In the genomic region with DNA sequence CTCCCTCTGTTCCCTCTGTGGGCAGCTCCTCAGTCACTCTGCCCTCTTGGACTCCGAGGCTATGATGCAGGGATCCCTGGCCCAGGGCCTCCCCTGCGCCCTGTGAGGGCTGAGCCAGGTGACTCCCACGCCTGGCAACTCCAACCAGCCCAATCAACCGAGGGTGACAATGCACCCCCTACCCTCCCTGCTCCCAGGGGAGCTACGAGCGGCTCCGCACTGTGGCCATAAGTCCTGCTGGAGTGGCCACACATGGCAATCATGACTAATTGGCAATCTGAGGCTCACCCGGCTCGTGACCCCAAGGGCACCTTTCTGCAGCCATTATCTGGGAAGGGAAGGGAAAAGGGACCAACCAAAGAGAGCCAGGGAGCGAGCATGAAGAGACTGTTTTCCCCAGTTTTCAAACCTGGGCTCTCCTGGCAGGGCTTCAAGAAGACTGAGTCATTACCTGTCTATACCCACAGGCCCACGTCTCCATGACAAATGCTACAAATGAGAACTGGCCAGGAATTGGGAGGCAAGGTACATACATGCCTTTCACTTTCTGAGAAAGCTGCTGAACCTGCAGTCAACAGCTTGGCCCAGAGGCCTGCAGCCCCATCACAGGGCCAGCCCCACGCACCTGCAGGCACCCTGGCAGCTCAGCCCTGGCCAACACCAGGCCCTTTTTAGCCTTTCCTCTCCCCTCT, we compare ENCODE assay signal across 13 cellular contexts. TPM values are rescaled to one million over a fixed set of nuclear protein-coding genes. Genes with fewer than 3 reads are reported as not detected.
A peak's percentile ranks its signal among the peaks of the same experiment; 100 is the strongest.
DNase-seq lines count a peak whose midpoint lies in the region; ATAC-seq and TF ChIP-seq lines count a peak whose summit lies in the region.
"Had no signal": no experiment of that assay in that cellular context is flagged by ENCODE, and none has a peak within 500 bp of the region (broad histone marks: within the 10 kb centered on the region; RNA-seq: fewer than 3 reads in every experiment).

No MANE protein-coding gene starts in this region.

- H4K20me1 ChIP-seq in SK-N-SH (ENCODE audit: insufficient read depth): no peaks in the 10 kb centered on the region

- H3K27ac Mint-ChIP-seq in immature natural killer cell: no peak overlapping the region
- H3K27ac Mint-ChIP-seq: stimulated activated naive CD8-positive, alpha-beta T cell treated with anti-CD3 and anti-CD28 coated beads, Interleukin-15, Interleukin-2, amounts not matched to agents 100 ng/mL and 50 ng/mL, for 24 hours had no signal

- POLR2A ChIA-PET in SK-N-SH (lab: Yijun Ruan, JAX): no interaction called here

- DNase-seq in HPDE6-E6E7 (ENCODE audit: extremely low spot score) (peak; percentile 86), SK-N-SH (no peak), foreskin keratinocyte (peak; percentile 78 to 91), prostate gland (ENCODE audit: low spot score) (peak; percentile 69), NCI-H1930 (lab: John Stamatoyannopoulos, UW) (no peak), immature natural killer cell (no peak)
- DNase-seq: DMS153; NCI-H2081; stimulated activated CD4-positive, alpha-beta T cell treated with anti-CD3 and anti-CD28 coated beads, Interleukin-2, amount 100 ng/mL, for 24 hours had no signal

- H3K36me3 Mint-ChIP-seq in immature natural killer cell: no peaks in the 10 kb centered on the region

- H3K79me2 ChIP-seq in SK-N-SH (ENCODE audit: insufficient read depth): no peaks in the 10 kb centered on the region

- ATAC-seq in foreskin keratinocyte (peak; percentile 98), HG03039 (IDR thresholded peaks at IDR 0.05; ENCODE audit: unreplicated experiment) (no peak)
- ATAC-seq: activated CD4-positive, CD25-positive, alpha-beta regulatory T cell treated with anti-CD3 and anti-CD28 coated beads, Interleukin-2, amount 50 U/mL, for 24 hours had no signal

- H3K27ac ChIP-seq in SK-N-SH (ENCODE audit: low read depth in 2 of 2, low read length in 1 of 2) (no peak overlapping the region), foreskin keratinocyte (no peak overlapping the region), prostate gland (no peak overlapping the region)

- no peak for TF ChIP-seq POLR2A in prostate gland (IDR thresholded peaks at IDR 0.05)

- no peak for TF ChIP-seq RAD21 in SK-N-SH (IDR thresholded peaks at IDR 0.05; ENCODE audit: low read length)

- no peak overlapping the region for H3K4me3 ChIP-seq in SK-N-SH (ENCODE audit: low read depth in 2 of 2, low read length in 1 of 2)
- H3K4me3 ChIP-seq in prostate gland: no peak overlapping the region

- TF ChIP-seq CTCF in SK-N-SH (IDR thresholded peaks at IDR 0.05) (no peak), foreskin keratinocyte (conservative IDR thresholded peaks at IDR 0.05) (no peak), prostate gland (IDR thresholded peaks at IDR 0.05) (no peak)

- no peak overlapping the region for H2AFZ ChIP-seq in SK-N-SH (ENCODE audit: low read depth)

- no peak overlapping the region for H3K4me3 Mint-ChIP-seq in immature natural killer cell
- H3K4me3 Mint-ChIP-seq: neural crest cell; stimulated activated naive CD8-positive, alpha-beta T cell treated with anti-CD3 and anti-CD28 coated beads, Interleukin-15, Interleukin-2, amounts not matched to agents 100 ng/mL and 50 ng/mL, for 24 hours had no signal

- CTCF ChIA-PET in SK-N-SH (lab: Yijun Ruan, JAX): interaction anchor here (1.3 to 3.8 kb wide), 2 partner anchors 11 to 73 kb away, joined by 3 to 25 read pairs; no protein-coding TSS in a partner anchor

- H3K9ac ChIP-seq in SK-N-SH: no peak overlapping the region

- H3F3A ChIP-seq in SK-N-SH (replicated peaks; ENCODE audit: insufficient read depth): no peaks in the 10 kb centered on the region

- 84% methylated on average over 10 of the region's 12 CpGs for WGBS in SK-N-SH (ENCODE audit: low lambda C conversion rate)
- 76% methylated on average over 9 of the region's 12 CpGs for WGBS in prostate gland

- intact Hi-C loops in prostate gland (cut with DNase I): no loop called here

- no peaks in the 10 kb centered on the region for H3K9me2 ChIP-seq in SK-N-SH

- H3K36me3 ChIP-seq in SK-N-SH (replicated peaks in 1 of 2; ENCODE audit: control insufficient read depth in 1 of 2, insufficient read depth in 2 of 2, low read length in 1 of 2) (no peaks in the 10 kb centered on the region), prostate gland (no peaks in the 10 kb centered on the region)

- H3K4me1 Mint-ChIP-seq in immature natural killer cell: no peaks in the 10 kb centered on the region
- H3K4me1 Mint-ChIP-seq: neural crest cell had no signal

- H3K4me1 ChIP-seq in SK-N-SH (ENCODE audit: control insufficient read depth in 1 of 2, insufficient read depth in 2 of 2, low read depth in 1 of 2, low read length in 1 of 2): peaks cover 0 to 9% of the 10 kb centered on the region in 2 experiments; a peak in 1 of 4 replicates
- H3K4me1 ChIP-seq in foreskin keratinocyte: peaks cover 10% of the 10 kb centered on the region
- H3K4me1 ChIP-seq in prostate gland (replicated peaks): no peaks in the 10 kb centered on the region

- H3K27me3 Mint-ChIP-seq in immature natural killer cell (ENCODE audit: low read depth in 3 of 3): peaks cover 0 to 9% (median 0%) of the 10 kb centered on the region in 3 donors
- H3K27me3 Mint-ChIP-seq: stimulated activated naive CD8-positive, alpha-beta T cell treated with anti-CD3 and anti-CD28 coated beads, Interleukin-15, Interleukin-2, amounts not matched to agents 100 ng/mL and 50 ng/mL, for 24 hours had no signal

- TF ChIP-seq EP300 in SK-N-SH (IDR thresholded peaks at IDR 0.05; ENCODE audit: borderline replicate concordance in 1 of 2, low read depth in 1 of 2, low read length in 1 of 2): no peak

- no peaks in the 10 kb centered on the region for H3K9me3 ChIP-seq in SK-N-SH
- H3K9me3 ChIP-seq in prostate gland: no peaks in the 10 kb centered on the region

- H3K27me3 ChIP-seq in SK-N-SH (ENCODE audit: insufficient read depth) (no peaks in the 10 kb centered on the region), foreskin keratinocyte (no peaks in the 10 kb centered on the region), prostate gland (replicated peaks; ENCODE audit: insufficient read depth) (no peaks in the 10 kb centered on the region)

- H3K4me2 ChIP-seq in SK-N-SH: no peak overlapping the region

- peaks cover 0 to 2% (median 0%) of the 10 kb centered on the region in 6 donors for H3K9me3 Mint-ChIP-seq in immature natural killer cell
- H3K9me3 Mint-ChIP-seq: neural crest cell; stimulated activated naive CD8-positive, alpha-beta T cell treated with anti-CD3 and anti-CD28 coated beads, Interleukin-15, Interleukin-2, amounts not matched to agents 100 ng/mL and 50 ng/mL, for 24 hours had no signal

TF ChIP-seq in SK-N-SH, 30 proteins besides CTCF, POLR2A, EP300 and RAD21:
- TF ChIP-seq NFIC (IDR thresholded peaks at IDR 0.05; ENCODE audit: borderline replicate concordance): no peak
- 0 out of 2 replicates have a peak, but pooled peaks have one; percentile 3 for TF ChIP-seq FOSL2 (IDR thresholded peaks at IDR 0.05; ENCODE audit: borderline replicate concordance, low read depth)
TF ChIP-seq in SK-N-SH: peak in this region for 1.

RNA-seq across cellular contexts. Expression of gene RPL31, which starts 45.1 kb away (rescaled TPM):
- polyA plus RNA-seq in SK-N-SH (2012; rRNA removed) (4,215 and 4,488 TPM in 2 replicates), foreskin keratinocyte (3,345 and 3,370 TPM in 2 replicates), immature natural killer cell (1,000 to 10,000 TPM; 2,160 to 4,376 (median 2,775) TPM)
- polyA plus RNA-seq in SK-N-SH (2012; cell fraction: cytosol; rRNA removed): 6,617 and 9,342 TPM in 2 replicates
- polyA plus RNA-seq in SK-N-SH (2012; cell fraction: nucleus; rRNA removed): 1,034 and 1,501 TPM in 2 replicates
- total RNA-seq in foreskin keratinocyte (1,987 and 1,990 TPM in 2 replicates), prostate gland (1,000 to 10,000 TPM in 1 of 2 donors, 100 to 1,000 TPM in 1; 797 to 1,305 TPM)

Comparison
In these comparisons a context has a peak if more than half of its experiments do, and no peak if none do; other contexts are left out.
1. DNase-seq: peak in HPDE6-E6E7 (single experiment), foreskin keratinocyte (2 of 2) and prostate gland (single experiment); none in SK-N-SH (single experiment), NCI-H1930 (0 of 2) and immature natural killer cell (0 of 3).